In genomic region chr2:222290691-222291484, GRCh38 we compare ENCODE assay signal across 12 cellular contexts. TPM values are rescaled to one million over a fixed set of nuclear protein-coding genes. Genes with fewer than 3 reads are reported as not detected.
DNase-seq lines count a peak whose midpoint lies in the region; ATAC-seq and TF ChIP-seq lines count a peak whose summit lies in the region.
"Had no signal": no experiment of that assay in that cellular context is flagged by ENCODE, and none has a peak within 500 bp of the region (broad histone marks: within the 10 kb centered on the region; RNA-seq: fewer than 3 reads in every experiment).

No MANE protein-coding gene starts in this region.

- in situ Hi-C loops in mammary epithelial cell (cut with MboI; ENCODE audit: low sequenced_read_pairs in 2 of 2): no loop called here

- peaks cover 14% of the 10 kb centered on the region for H3K4me1 Mint-ChIP-seq in activated CD4-positive, alpha-beta memory T cell treated with anti-CD3 and anti-CD28 coated beads, Interleukin-2, amount 10 ng/mL, durations not matched to agents 7 days and 5 days
- H3K4me1 Mint-ChIP-seq in natural killer cell treated with Interleukin-12 subunit alpha and Interleukin-12 subunit beta and Interleukin-15 and Interleukin-18, amount 100 ng/mL, for 72 hours (ENCODE audit: low read depth in 2 of 2): peaks cover 4 to 10% of the 10 kb centered on the region in 2 donors

- CTCF ChIA-PET in mammary epithelial cell (lab: Charles Lee; ENCODE audit: low non-redundant PET): no interaction called here
- CTCF ChIA-PET in activated CD4-positive, alpha-beta memory T cell treated with anti-CD3 and anti-CD28 coated beads, Interleukin-2, amount 10 ng/mL, durations not matched to agents 7 days and 5 days (lab: Charles Lee): interaction anchor here (1.4 kb wide), 1 partner anchor 27 kb away, joined by 4 read pairs; no protein-coding TSS in a partner anchor

- no peak for TF ChIP-seq CTCF in breast epithelium (IDR thresholded peaks at IDR 0.05)
- TF ChIP-seq CTCF in mammary epithelial cell (conservative IDR thresholded peaks at IDR 0.05 in 1 of 2, IDR thresholded peaks at IDR 0.05 in 1 of 2; ENCODE audit: extremely low read depth in 1 of 2, insufficient read depth in 1 of 2, low read depth in 1 of 2, low read length in 2 of 2): no peak
- TF ChIP-seq CTCF in upper lobe of right lung (IDR thresholded peaks at IDR 0.05): no peak

- DNase-seq in breast epithelium (ENCODE audit: low spot score in 2 of 2) (no peak), mammary epithelial cell (no peak), SK-N-MC (ENCODE audit: low read depth, low spot score) (no peak), upper lobe of right lung (no peak)
- DNase-seq in activated CD4-positive, alpha-beta memory T cell treated with anti-CD3 and anti-CD28 coated beads, Interleukin-2, amount 10 ng/mL, durations not matched to agents 7 days and 5 days: no peak
- no peak for DNase-seq in natural killer cell treated with Interleukin-12 subunit alpha and Interleukin-12 subunit beta and Interleukin-15 and Interleukin-18, amount 100 ng/mL, for 72 hours (ENCODE audit: low spot score)
- DNase-seq: stimulated activated naive CD4-positive, alpha-beta T cell treated with Interleukin-2 at 50 U/mL for 16 hours had no signal

- H3K36me3 Mint-ChIP-seq in activated CD4-positive, alpha-beta memory T cell treated with anti-CD3 and anti-CD28 coated beads, Interleukin-2, amount 10 ng/mL, durations not matched to agents 7 days and 5 days (ENCODE audit: low read depth): peaks cover 8% of the 10 kb centered on the region
- H3K36me3 Mint-ChIP-seq in natural killer cell treated with Interleukin-12 subunit alpha and Interleukin-12 subunit beta and Interleukin-15 and Interleukin-18, amount 100 ng/mL, for 72 hours: peaks cover 15% of the 10 kb centered on the region

- dilution Hi-C loops in mammary epithelial cell (cut with HindIII; ENCODE audit: low sequenced_read_pairs): no loop called here

- H3K27ac ChIP-seq in breast epithelium (peak overlapping the region in 1 of 2 donors; percentile 35), mammary epithelial cell (ENCODE audit: insufficient read depth, low read depth, low read length) (no peak overlapping the region), SK-N-MC (peak overlapping the region; percentile 38; the same call in 1 of the 2 replicates), upper lobe of right lung (no peak overlapping the region)
- H3K27ac ChIP-seq: C4-2B had no signal

- intact Hi-C loops in breast epithelium (cut with DNase I; ENCODE audit: low total_unique reads) (no loop called here), mammary epithelial cell (cut with micrococcal nuclease) (no loop called here), upper lobe of right lung (cut with DNase I) (no loop called here)

- H3K4me1 ChIP-seq in breast epithelium (no peaks in the 10 kb centered on the region), mammary epithelial cell (ENCODE audit: insufficient read depth, low read length) (peaks cover 3% of the 10 kb centered on the region), upper lobe of right lung (peaks cover 11% of the 10 kb centered on the region)

- H3K4me3 ChIP-seq in breast epithelium (peak overlapping the region in 2 of 3 donors; percentile 9 to 46), mammary epithelial cell (replicated peaks in 1 of 3; ENCODE audit: insufficient read depth in 1 of 3, low read depth in 2 of 3, low read length in 3 of 3) (no peak overlapping the region), SK-N-MC (no peak overlapping the region), iPS-11a (ENCODE audit: low read depth, low read length) (peak overlapping the region; percentile 6), upper lobe of right lung (no peak overlapping the region)

- H3K27me3 ChIP-seq in breast epithelium (peaks cover 0 to 99% of the 10 kb centered on the region in 2 donors), mammary epithelial cell (ENCODE audit: insufficient read depth, low read length) (peaks cover 70% of the 10 kb centered on the region), upper lobe of right lung (peaks cover 97% of the 10 kb centered on the region)

- H3K27me3 Mint-ChIP-seq in activated CD4-positive, alpha-beta memory T cell treated with anti-CD3 and anti-CD28 coated beads, Interleukin-2, amount 10 ng/mL, durations not matched to agents 7 days and 5 days: peaks cover 91% of the 10 kb centered on the region
- H3K27me3 Mint-ChIP-seq in natural killer cell treated with Interleukin-12 subunit alpha and Interleukin-12 subunit beta and Interleukin-15 and Interleukin-18, amount 100 ng/mL, for 72 hours: peaks cover 59 to 63% of the 10 kb centered on the region in 2 donors

- ATAC-seq in upper lobe of right lung (peak; percentile 40), GM21529 (IDR thresholded peaks at IDR 0.05; ENCODE audit: unreplicated experiment) (no peak)
- ATAC-seq in natural killer cell treated with Interleukin-12 subunit alpha and Interleukin-12 subunit beta and Interleukin-15 and Interleukin-18, amount 100 ng/mL, for 72 hours: no peak

- H3K4me2 ChIP-seq in mammary epithelial cell (ENCODE audit: insufficient read depth, low read depth, low read length): no peak overlapping the region

- H3K9me3 ChIP-seq in breast epithelium: no peaks in the 10 kb centered on the region
- H3K9me3 ChIP-seq in mammary epithelial cell (replicated peaks; ENCODE audit: insufficient read depth, low read length): no peaks in the 10 kb centered on the region
- H3K9me3 ChIP-seq in SK-N-MC (ENCODE audit: low read depth, low read length): no peaks in the 10 kb centered on the region
- no peaks in the 10 kb centered on the region for H3K9me3 ChIP-seq in upper lobe of right lung

- H3K9ac ChIP-seq in mammary epithelial cell (ENCODE audit: insufficient read depth, low read length) (no peak overlapping the region), SK-N-MC (ENCODE audit: insufficient read length) (no peak overlapping the region)

- POLR2A ChIA-PET in activated CD4-positive, alpha-beta memory T cell treated with anti-CD3 and anti-CD28 coated beads, Interleukin-2, amount 10 ng/mL, durations not matched to agents 7 days and 5 days (lab: Charles Lee): no interaction called here

- WGBS in mammary epithelial cell (ENCODE audit: low coverage, missing lambda C conversion rate): 33% methylated on average over 19 of the region's 45 CpGs

- TF ChIP-seq POLR2A in breast epithelium (IDR thresholded peaks at IDR 0.05): no peak

- no peaks in the 10 kb centered on the region for H4K20me1 ChIP-seq in mammary epithelial cell (ENCODE audit: insufficient read depth, low read length)

- no peaks in the 10 kb centered on the region for H3K36me3 ChIP-seq in breast epithelium
- H3K36me3 ChIP-seq in mammary epithelial cell (ENCODE audit: insufficient read depth, low read length): no peaks in the 10 kb centered on the region
- peaks cover 75% of the 10 kb centered on the region for H3K36me3 ChIP-seq in SK-N-MC (ENCODE audit: insufficient read depth, low read length)
- H3K36me3 ChIP-seq in upper lobe of right lung: no peaks in the 10 kb centered on the region

- no peak overlapping the region for H3K27ac Mint-ChIP-seq in activated CD4-positive, alpha-beta memory T cell treated with anti-CD3 and anti-CD28 coated beads, Interleukin-2, amount 10 ng/mL, durations not matched to agents 7 days and 5 days
- no peak overlapping the region for H3K27ac Mint-ChIP-seq in natural killer cell treated with Interleukin-12 subunit alpha and Interleukin-12 subunit beta and Interleukin-15 and Interleukin-18, amount 100 ng/mL, for 72 hours

- no peaks in the 10 kb centered on the region for H3K79me2 ChIP-seq in mammary epithelial cell (ENCODE audit: insufficient read depth, low read length)

- H3K4me3 Mint-ChIP-seq in activated CD4-positive, alpha-beta memory T cell treated with anti-CD3 and anti-CD28 coated beads, Interleukin-2, amount 10 ng/mL, durations not matched to agents 7 days and 5 days: no peak overlapping the region
- H3K4me3 Mint-ChIP-seq in natural killer cell treated with Interleukin-12 subunit alpha and Interleukin-12 subunit beta and Interleukin-15 and Interleukin-18, amount 100 ng/mL, for 72 hours: no peak overlapping the region

- H2AFZ ChIP-seq in mammary epithelial cell (ENCODE audit: low read depth, low read length): no peak overlapping the region

- H3K9me3 Mint-ChIP-seq in activated CD4-positive, alpha-beta memory T cell treated with anti-CD3 and anti-CD28 coated beads, Interleukin-2, amount 10 ng/mL, durations not matched to agents 7 days and 5 days: no peaks in the 10 kb centered on the region
- no peaks in the 10 kb centered on the region for H3K9me3 Mint-ChIP-seq in natural killer cell treated with Interleukin-12 subunit alpha and Interleukin-12 subunit beta and Interleukin-15 and Interleukin-18, amount 100 ng/mL, for 72 hours

- no TSS peak for BruUV-seq in mammary epithelial cell (replicated peaks; lab: Mats Ljungman, UMichigan)

RNA-seq across cellular contexts. Expression of gene PAX3, which starts 7.9 kb away (rescaled TPM):
- total RNA-seq in breast epithelium: 1 to 10 TPM in 2 of 3 donors, under 1 TPM in 1; 0.29 to 2.9 (median 2.3) TPM
- not detected for total RNA-seq in mammary epithelial cell
- polyA plus RNA-seq in mammary epithelial cell: not detected
- not detected for polyA minus RNA-seq in mammary epithelial cell
- total RNA-seq in upper lobe of right lung: not detected
- not detected for total RNA-seq in activated CD4-positive, alpha-beta memory T cell treated with anti-CD3 and anti-CD28 coated beads, Interleukin-2, amount 10 ng/mL, durations not matched to agents 7 days and 5 days
- total RNA-seq in natural killer cell treated with Interleukin-12 subunit alpha and Interleukin-12 subunit beta and Interleukin-15 and Interleukin-18, amount 100 ng/mL, for 72 hours: not detected
- total RNA-seq: epithelial cell of proximal tubule, omental fat pad had no signal

Comparison
In these comparisons a context has a peak if more than half of its experiments do, and no peak if none do; other contexts are left out.
1. H3K4me3 ChIP-seq: peak in breast epithelium (2 of 3) and iPS-11a (single experiment); none in mammary epithelial cell (0 of 3), SK-N-MC (single experiment) and upper lobe of right lung (single experiment).